ENCODE assay signal across 10 cellular contexts in genomic region chr5:130550553-130550940, GRCh38.
"Had no signal": no experiment of that assay in that cellular context is flagged by ENCODE, and none has a peak within 500 bp of the region (broad histone marks: within the 10 kb centered on the region; RNA-seq: fewer than 3 reads in every experiment).

No MANE protein-coding gene starts in this region.

- H3K36me3 ChIP-seq: cardiac muscle cell had no signal

- ATAC-seq: left cardiac atrium, sciatic nerve had no signal

- H3K27me3 ChIP-seq: cardiac muscle cell had no signal

- H3K4me3 ChIP-seq: cardiac muscle cell had no signal

- H3K27ac ChIP-seq: cardiac muscle cell had no signal

- DNase-seq: activated CD4-positive, alpha-beta memory T cell treated with anti-CD3 and anti-CD28 coated beads for 36 hours; activated gamma-delta T cell treated with Interleukin-2 at 50 U/mL for 16 hours; activated naive CD8-positive, alpha-beta T cell treated with anti-CD3 and anti-CD28 coated beads, Interleukin-2, amount 10 ng/mL, durations not matched to agents 7 days and 5 days; activated T-cell treated with anti-CD3 and anti-CD28 coated beads, Interleukin-2, amount 50 U/mL, for 48 hours; immature natural killer cell; nephron progenitor cell; stimulated activated CD4-positive, alpha-beta T cell treated with anti-CD3 and anti-CD28 coated beads, Interleukin-4, amount 100 ng/mL, for 1 hour had no signal
